Comparison of ENCODE assay signal across 1 cellular context in the genomic region with DNA sequence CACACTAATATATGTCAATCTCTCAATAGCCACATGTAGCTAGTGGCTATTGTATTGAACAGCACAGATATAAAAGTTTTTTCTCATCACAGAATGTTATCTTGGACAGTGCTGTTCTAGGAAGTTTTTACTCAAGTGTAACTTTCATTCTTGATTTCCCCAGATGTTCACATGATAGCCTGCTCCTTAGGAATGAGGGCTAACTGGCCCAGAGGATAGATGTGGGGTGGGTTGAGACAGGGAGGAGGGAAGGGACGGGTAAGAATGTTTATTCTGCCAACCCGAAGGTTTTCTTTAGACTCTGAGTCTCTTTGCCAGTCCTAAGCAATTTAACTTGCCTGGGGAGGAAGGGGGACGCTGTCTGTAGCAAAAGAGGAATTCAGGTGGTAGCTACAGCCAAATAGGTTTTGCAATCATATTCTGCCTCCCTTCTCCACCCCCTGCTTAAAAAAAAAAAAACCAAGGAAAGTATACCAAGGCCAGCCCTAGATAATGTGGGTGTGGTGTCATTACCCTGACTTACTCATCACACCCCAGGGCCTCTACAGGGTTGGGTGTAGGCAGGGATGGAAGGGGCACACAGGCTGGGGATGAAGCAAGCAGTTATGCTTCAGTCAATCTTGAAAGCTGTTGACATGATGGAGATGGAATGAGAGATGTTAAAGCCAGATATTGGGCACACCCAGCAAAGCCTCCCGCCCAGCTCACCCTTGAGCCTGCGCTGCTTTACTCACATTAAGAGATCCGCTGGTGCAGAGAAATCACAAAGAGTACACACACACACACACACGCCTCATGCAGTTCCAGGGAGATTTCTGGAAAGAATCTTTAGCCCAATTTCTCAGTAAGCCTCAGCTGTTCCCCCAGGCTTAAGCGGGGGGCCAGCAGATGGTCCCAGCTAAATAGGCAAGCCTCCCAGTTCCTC.
TF ChIP-seq lines count a peak whose summit lies in the region.

No MANE protein-coding gene starts in this region.

TF ChIP-seq in GM23338, 12 proteins besides CTCF, POLR2A, EP300 and RAD21 (continued from another document):
- TF ChIP-seq, protein P1, sequence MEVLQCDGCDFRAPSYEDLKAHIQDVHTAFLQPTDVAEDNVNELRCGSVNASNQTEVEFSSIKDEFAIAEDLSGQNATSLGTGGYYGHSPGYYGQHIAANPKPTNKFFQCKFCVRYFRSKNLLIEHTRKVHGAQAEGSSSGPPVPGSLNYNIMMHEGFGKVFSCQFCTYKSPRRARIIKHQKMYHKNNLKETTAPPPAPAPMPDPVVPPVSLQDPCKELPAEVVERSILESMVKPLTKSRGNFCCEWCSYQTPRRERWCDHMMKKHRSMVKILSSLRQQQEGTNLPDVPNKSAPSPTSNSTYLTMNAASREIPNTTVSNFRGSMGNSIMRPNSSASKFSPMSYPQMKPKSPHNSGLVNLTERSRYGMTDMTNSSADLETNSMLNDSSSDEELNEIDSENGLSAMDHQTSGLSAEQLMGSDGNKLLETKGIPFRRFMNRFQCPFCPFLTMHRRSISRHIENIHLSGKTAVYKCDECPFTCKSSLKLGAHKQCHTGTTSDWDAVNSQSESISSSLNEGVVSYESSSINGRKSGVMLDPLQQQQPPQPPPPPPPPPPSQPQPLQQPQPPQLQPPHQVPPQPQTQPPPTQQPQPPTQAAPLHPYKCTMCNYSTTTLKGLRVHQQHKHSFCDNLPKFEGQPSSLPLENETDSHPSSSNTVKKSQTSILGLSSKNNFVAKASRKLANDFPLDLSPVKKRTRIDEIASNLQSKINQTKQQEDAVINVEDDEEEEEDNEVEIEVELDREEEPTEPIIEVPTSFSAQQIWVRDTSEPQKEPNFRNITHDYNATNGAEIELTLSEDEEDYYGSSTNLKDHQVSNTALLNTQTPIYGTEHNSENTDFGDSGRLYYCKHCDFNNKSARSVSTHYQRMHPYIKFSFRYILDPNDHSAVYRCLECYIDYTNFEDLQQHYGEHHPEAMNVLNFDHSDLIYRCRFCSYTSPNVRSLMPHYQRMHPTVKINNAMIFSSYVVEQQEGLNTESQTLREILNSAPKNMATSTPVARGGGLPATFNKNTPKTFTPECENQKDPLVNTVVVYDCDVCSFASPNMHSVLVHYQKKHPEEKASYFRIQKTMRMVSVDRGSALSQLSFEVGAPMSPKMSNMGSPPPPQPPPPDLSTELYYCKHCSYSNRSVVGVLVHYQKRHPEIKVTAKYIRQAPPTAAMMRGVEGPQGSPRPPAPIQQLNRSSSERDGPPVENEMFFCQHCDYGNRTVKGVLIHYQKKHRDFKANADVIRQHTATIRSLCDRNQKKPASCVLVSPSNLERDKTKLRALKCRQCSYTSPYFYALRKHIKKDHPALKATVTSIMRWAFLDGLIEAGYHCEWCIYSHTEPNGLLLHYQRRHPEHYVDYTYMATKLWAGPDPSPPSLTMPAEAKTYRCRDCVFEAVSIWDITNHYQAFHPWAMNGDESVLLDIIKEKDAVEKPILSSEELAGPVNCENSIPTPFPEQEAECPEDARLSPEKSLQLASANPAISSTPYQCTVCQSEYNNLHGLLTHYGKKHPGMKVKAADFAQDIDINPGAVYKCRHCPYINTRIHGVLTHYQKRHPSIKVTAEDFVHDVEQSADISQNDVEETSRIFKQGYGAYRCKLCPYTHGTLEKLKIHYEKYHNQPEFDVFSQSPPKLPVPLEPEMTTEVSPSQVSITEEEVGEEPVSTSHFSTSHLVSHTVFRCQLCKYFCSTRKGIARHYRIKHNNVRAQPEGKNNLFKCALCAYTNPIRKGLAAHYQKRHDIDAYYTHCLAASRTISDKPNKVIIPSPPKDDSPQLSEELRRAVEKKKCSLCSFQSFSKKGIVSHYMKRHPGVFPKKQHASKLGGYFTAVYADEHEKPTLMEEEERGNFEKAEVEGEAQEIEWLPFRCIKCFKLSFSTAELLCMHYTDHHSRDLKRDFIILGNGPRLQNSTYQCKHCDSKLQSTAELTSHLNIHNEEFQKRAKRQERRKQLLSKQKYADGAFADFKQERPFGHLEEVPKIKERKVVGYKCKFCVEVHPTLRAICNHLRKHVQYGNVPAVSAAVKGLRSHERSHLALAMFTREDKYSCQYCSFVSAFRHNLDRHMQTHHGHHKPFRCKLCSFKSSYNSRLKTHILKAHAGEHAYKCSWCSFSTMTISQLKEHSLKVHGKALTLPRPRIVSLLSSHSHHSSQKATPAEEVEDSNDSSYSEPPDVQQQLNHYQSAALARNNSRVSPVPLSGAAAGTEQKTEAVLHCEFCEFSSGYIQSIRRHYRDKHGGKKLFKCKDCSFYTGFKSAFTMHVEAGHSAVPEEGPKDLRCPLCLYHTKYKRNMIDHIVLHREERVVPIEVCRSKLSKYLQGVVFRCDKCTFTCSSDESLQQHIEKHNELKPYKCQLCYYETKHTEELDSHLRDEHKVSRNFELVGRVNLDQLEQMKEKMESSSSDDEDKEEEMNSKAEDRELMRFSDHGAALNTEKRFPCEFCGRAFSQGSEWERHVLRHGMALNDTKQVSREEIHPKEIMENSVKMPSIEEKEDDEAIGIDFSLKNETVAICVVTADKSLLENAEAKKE (CRISPR knock-in tag; IDR thresholded peaks at IDR 0.05), result no peak
- no peak for TF ChIP-seq CREB1 (CRISPR knock-in tag; IDR thresholded peaks at IDR 0.05; ENCODE audit: low read depth)
TF ChIP-seq in GM23338: peak in this region for 0.
